Comparison of ENCODE assay signal across 15 cellular contexts in the genomic region with DNA sequence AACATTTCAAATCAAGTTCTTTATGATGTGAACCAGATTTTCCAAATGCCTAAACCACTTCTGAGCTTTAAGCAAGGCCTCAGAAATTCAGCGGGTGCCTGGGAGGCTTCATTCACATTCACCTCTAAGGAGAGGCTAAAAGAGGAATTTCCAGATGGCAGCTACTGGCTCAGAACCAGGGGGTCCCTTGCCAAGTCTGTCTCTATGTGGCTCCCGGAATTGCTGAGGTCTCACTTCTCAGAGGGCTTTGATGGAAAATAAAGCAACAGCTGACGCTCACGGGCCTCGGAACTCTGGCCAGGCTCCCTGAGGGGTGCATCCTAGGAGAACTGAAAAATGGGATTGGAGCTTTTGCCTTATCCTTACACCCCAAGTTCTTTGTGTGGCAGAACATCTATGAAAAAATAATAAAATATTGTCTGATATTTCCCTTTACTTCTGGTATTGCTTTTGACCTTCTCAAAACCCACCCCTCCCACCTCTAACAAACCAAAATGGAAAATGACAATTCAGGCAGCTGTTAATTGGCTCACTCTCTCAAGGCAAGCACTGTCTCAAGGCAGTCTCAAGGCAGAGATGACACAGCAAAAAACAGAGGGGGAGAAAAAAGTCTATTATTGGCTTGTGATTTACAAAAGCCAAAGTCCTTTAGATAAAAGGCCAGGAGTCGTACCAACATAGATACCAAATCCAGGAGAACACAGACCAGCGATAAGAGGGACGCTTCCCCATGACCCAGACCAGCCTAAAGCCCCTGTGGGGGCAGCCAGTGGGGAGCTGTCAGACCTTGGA. TPM values are rescaled to one million over a fixed set of nuclear protein-coding genes. Genes with fewer than 3 reads are reported as not detected.
DNase-seq lines count a peak whose midpoint lies in the region; ATAC-seq and TF ChIP-seq lines count a peak whose summit lies in the region.
"Had no signal": no experiment of that assay in that cellular context is flagged by ENCODE, and none has a peak within 500 bp of the region (broad histone marks: within the 10 kb centered on the region; RNA-seq: fewer than 3 reads in every experiment).

No MANE protein-coding gene starts in this region.

- CTCF ChIA-PET in SK-N-SH (lab: Yijun Ruan, JAX): interaction anchor here (1.4 to 6.3 kb wide), 4 partner anchors 9 to 547 kb away, joined by 5 to 84 read pairs (median 8); no protein-coding TSS in a partner anchor

- no peaks in the 10 kb centered on the region for H3K9me2 ChIP-seq in SK-N-SH

- no peaks in the 10 kb centered on the region for H3K79me2 ChIP-seq in SK-N-SH (ENCODE audit: insufficient read depth)

- ATAC-seq in SK-N-SH treated with all-trans-retinoic acid at 6 μM for 48 hours (no peak; the same call in 2 of the 3 replicates), left lobe of liver (peak; percentile 59)

- TF ChIP-seq EP300 in SK-N-SH (IDR thresholded peaks at IDR 0.05; ENCODE audit: borderline replicate concordance in 1 of 2, low read depth in 1 of 2, low read length in 1 of 2): no peak

- H3K36me3 ChIP-seq in SK-N-SH (replicated peaks in 1 of 2; ENCODE audit: control insufficient read depth in 1 of 2, insufficient read depth in 2 of 2, low read length in 1 of 2): no peaks in the 10 kb centered on the region
- H3K36me3 ChIP-seq: tibial nerve had no signal

- TF ChIP-seq CTCF in SK-N-SH (IDR thresholded peaks at IDR 0.05): no peak

- no peak overlapping the region for H3K4me3 ChIP-seq in SK-N-SH (ENCODE audit: low read depth in 2 of 2, low read length in 1 of 2)
- H3K4me3 ChIP-seq: tibial nerve had no signal

- no peaks in the 10 kb centered on the region for H3F3A ChIP-seq in SK-N-SH (replicated peaks; ENCODE audit: insufficient read depth)

- DNase-seq in SK-N-SH (no peak), cerebellar cortex (ENCODE audit: low spot score) (peak; percentile 98), left lobe of liver (ENCODE audit: low spot score) (no peak), mesenteric fat pad (ENCODE audit: low spot score) (no peak), GM19240 (ENCODE audit: insufficient read length, low spot score) (no peak), AG08395 (ENCODE audit: low spot score) (no peak)
- DNase-seq in activated naive CD4-positive, alpha-beta T cell treated with anti-CD3 and anti-CD28 coated beads, Interleukin-2, amount 50 U/mL, for 16 hours: no peak
- DNase-seq: activated naive CD8-positive, alpha-beta T cell treated with anti-CD3 and anti-CD28 coated beads, Interleukin-2, amount 10 ng/mL, durations not matched to agents 7 days and 5 days; effector CD8-positive, alpha-beta T cell; HCEC 1CT; NCI-H2081 treated with DMSO at 0.1 percent for 48 hours had no signal

- H3K27ac ChIP-seq in SK-N-SH (ENCODE audit: low read depth in 2 of 2, low read length in 1 of 2): no peak overlapping the region
- H3K27ac ChIP-seq: tibial nerve had no signal

- H3K4me1 ChIP-seq in SK-N-SH (ENCODE audit: control insufficient read depth in 1 of 2, insufficient read depth in 2 of 2, low read depth in 1 of 2, low read length in 1 of 2): peaks cover 0 to 5% of the 10 kb centered on the region in 2 experiments; a peak in 1 of 4 replicates
- H3K4me1 ChIP-seq: tibial nerve had no signal

- POLR2A ChIA-PET in SK-N-SH (lab: Yijun Ruan, JAX): no interaction called here

- H3K9me3 ChIP-seq in SK-N-SH: no peaks in the 10 kb centered on the region
- H3K9me3 ChIP-seq: tibial nerve had no signal

- H2AFZ ChIP-seq in SK-N-SH (ENCODE audit: low read depth): no peak overlapping the region

- no peak overlapping the region for H3K9ac ChIP-seq in SK-N-SH

- H4K20me1 ChIP-seq in SK-N-SH (ENCODE audit: insufficient read depth): no peaks in the 10 kb centered on the region

- H3K27me3 ChIP-seq in SK-N-SH (ENCODE audit: insufficient read depth): no peaks in the 10 kb centered on the region
- H3K27me3 ChIP-seq: tibial nerve had no signal

- no peak for TF ChIP-seq RAD21 in SK-N-SH (IDR thresholded peaks at IDR 0.05; ENCODE audit: low read length)

- WGBS in SK-N-SH (ENCODE audit: low lambda C conversion rate): 76% methylated on average over 8 of the region's 8 CpGs

- no peak overlapping the region for H3K4me2 ChIP-seq in SK-N-SH

TF ChIP-seq in SK-N-SH treated with all-trans-retinoic acid at 6 μM for 48 hours, 23 proteins besides CTCF, POLR2A, EP300 and RAD21:
- TF ChIP-seq TOX (CRISPR knock-in tag; IDR thresholded peaks at IDR 0.05; ENCODE audit: borderline replicate concordance): no peak
- TF ChIP-seq ISL1 (CRISPR knock-in tag; IDR thresholded peaks at IDR 0.05): peak; percentile 46
- TF ChIP-seq PPARA (CRISPR knock-in tag; IDR thresholded peaks at IDR 0.05; ENCODE audit: borderline replicate concordance): no peak
TF ChIP-seq in SK-N-SH treated with all-trans-retinoic acid at 6 μM for 48 hours: peak in this region for 1.

TF ChIP-seq in SK-N-SH, 30 proteins besides CTCF, POLR2A, EP300 and RAD21:
- TF ChIP-seq, protein P1, sequence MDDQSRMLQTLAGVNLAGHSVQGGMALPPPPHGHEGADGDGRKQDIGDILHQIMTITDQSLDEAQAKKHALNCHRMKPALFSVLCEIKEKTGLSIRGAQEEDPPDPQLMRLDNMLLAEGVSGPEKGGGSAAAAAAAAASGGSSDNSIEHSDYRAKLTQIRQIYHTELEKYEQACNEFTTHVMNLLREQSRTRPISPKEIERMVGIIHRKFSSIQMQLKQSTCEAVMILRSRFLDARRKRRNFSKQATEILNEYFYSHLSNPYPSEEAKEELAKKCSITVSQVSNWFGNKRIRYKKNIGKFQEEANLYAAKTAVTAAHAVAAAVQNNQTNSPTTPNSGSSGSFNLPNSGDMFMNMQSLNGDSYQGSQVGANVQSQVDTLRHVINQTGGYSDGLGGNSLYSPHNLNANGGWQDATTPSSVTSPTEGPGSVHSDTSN (IDR thresholded peaks at IDR 0.05): no peak
- TF ChIP-seq FOXM1 (IDR thresholded peaks at IDR 0.05; ENCODE audit: low read depth) (no peak), CHD2 (IDR thresholded peaks at IDR 0.05; ENCODE audit: low read length, partially characterized antibody) (no peak), MEF2A (IDR thresholded peaks at IDR 0.05; ENCODE audit: borderline replicate concordance, low read depth) (no peak), RCOR1 (IDR thresholded peaks at IDR 0.05; ENCODE audit: low read length) (no peak), GATA2 (CRISPR knock-in tag; IDR thresholded peaks at IDR 0.05) (no peak), RXRA (IDR thresholded peaks at IDR 0.05; ENCODE audit: borderline replicate concordance, low read depth) (no peak), ELF1 (IDR thresholded peaks at IDR 0.05) (no peak), FOSL2 (IDR thresholded peaks at IDR 0.05; ENCODE audit: borderline replicate concordance, low read depth) (no peak), SMC3 (IDR thresholded peaks at IDR 0.05; ENCODE audit: low read depth, low read length) (no peak), RFX5 (IDR thresholded peaks at IDR 0.05; ENCODE audit: low read length) (no peak), POLR2AphosphoS5 (IDR thresholded peaks at IDR 0.05; ENCODE audit: low read depth, low read length) (no peak), YY1 (IDR thresholded peaks at IDR 0.05; ENCODE audit: low read depth) (no peak), NRF1 (IDR thresholded peaks at IDR 0.05; ENCODE audit: low read depth, low read length) (no peak)
- TF ChIP-seq, protein P2, sequence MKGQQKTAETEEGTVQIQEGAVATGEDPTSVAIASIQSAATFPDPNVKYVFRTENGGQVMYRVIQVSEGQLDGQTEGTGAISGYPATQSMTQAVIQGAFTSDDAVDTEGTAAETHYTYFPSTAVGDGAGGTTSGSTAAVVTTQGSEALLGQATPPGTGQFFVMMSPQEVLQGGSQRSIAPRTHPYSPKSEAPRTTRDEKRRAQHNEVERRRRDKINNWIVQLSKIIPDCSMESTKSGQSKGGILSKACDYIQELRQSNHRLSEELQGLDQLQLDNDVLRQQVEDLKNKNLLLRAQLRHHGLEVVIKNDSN (IDR thresholded peaks at IDR 0.05; ENCODE audit: borderline replicate concordance, low read depth): no peak

RNA-seq across cellular contexts. Expression of a gene that starts 21.8 kb away (rescaled TPM):
- 0.05 TPM in 1 of 2 replicates, not detected in the other for polyA plus RNA-seq in SK-N-SH (2012; rRNA removed)
- 0.01 and 0.03 TPM in 2 replicates for polyA plus RNA-seq in SK-N-SH (2012; cell fraction: cytosol; rRNA removed)
- polyA plus RNA-seq in SK-N-SH (2012; cell fraction: nucleus; rRNA removed): 0.05 and 0.06 TPM in 2 replicates
- total RNA-seq in left lobe of liver (0.40 TPM), mesenteric fat pad (0.13 TPM)
- total RNA-seq: A673; activated naive CD8-positive, alpha-beta T cell treated with anti-CD3 and anti-CD28 coated beads, Interleukin-2, amount 10 ng/mL, durations not matched to agents 7 days and 5 days; mononuclear cell; tibial nerve had no signal

RNA-seq across cellular contexts. Expression of a gene that starts 47.2 kb away (rescaled TPM):
- polyA plus RNA-seq in SK-N-SH (2012; rRNA removed): 0.81 and 0.93 TPM in 2 replicates
- 0.64 and 0.68 TPM in 2 replicates for polyA plus RNA-seq in SK-N-SH (2012; cell fraction: cytosol; rRNA removed)
- 0.88 and 0.91 TPM in 2 replicates for polyA plus RNA-seq in SK-N-SH (2012; cell fraction: nucleus; rRNA removed)
- total RNA-seq in left lobe of liver (0.23 TPM), mesenteric fat pad (1.2 TPM)
- total RNA-seq: activated naive CD8-positive, alpha-beta T cell treated with anti-CD3 and anti-CD28 coated beads, Interleukin-2, amount 10 ng/mL, durations not matched to agents 7 days and 5 days had no signal
